Comparison of ENCODE assay signal across 8 cellular contexts in the genomic region with DNA sequence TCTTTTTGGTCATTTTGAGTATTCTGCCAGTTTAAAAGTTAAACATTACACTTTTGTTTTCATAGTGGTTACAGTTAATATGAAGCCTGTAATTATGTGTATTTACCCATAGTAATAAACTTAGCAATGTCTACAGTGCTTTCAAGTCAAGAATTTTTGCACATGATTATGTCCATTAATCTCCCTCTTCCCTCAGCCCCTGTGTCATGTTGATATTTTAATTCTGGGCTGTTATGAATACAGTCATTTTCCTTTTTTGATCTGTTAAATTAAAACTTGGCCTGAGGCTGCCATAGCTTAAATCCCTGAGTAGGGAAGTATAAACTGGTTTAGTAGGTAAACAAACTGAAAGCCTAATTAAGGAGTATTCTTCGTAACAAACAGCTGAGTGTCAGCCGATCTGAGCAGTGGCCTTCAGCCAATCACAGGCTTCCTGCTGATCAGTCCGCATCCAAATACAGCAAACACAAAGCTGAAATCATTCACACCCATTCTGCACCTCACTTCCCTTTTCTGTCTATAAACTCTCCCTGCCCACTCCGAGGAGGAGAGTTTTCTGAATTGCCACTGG. TPM values are rescaled to one million over a fixed set of nuclear protein-coding genes. Genes with fewer than 3 reads are reported as not detected.
DNase-seq lines count a peak whose midpoint lies in the region; ATAC-seq, FAIRE-seq and TF ChIP-seq lines count a peak whose summit lies in the region.
"Had no signal": no experiment of that assay in that cellular context is flagged by ENCODE, and none has a peak within 500 bp of the region (broad histone marks: within the 10 kb centered on the region; RNA-seq: fewer than 3 reads in every experiment).

No MANE protein-coding gene starts in this region.

- no peak for FAIRE-seq in pancreas (lab: Jason Lieb, UNC)

- TF ChIP-seq CTCF in choroid plexus epithelial cell (conservative IDR thresholded peaks at IDR 0.05; ENCODE audit: low read depth, low read length), result no peak
- no peak for TF ChIP-seq CTCF in pancreas (IDR thresholded peaks at IDR 0.05)

- H3K27me3 Mint-ChIP-seq in activated T-cell treated with anti-CD3 and anti-CD28 coated beads, Interleukin-2, amount 50 U/mL, for 24 hours, result peaks cover 3% of the 10 kb centered on the region

- H3K4me3 Mint-ChIP-seq in activated T-cell treated with anti-CD3 and anti-CD28 coated beads, Interleukin-2, amount 50 U/mL, for 24 hours, result no peak overlapping the region

- H3K9me3 ChIP-seq in pancreas, result no peaks in the 10 kb centered on the region

- H3K4me3 ChIP-seq in choroid plexus epithelial cell (ENCODE audit: low read depth, low read length) (no peak overlapping the region), pancreas (no peak overlapping the region)
- H3K4me3 ChIP-seq: tibial nerve had no signal

- intact Hi-C loops in pancreas (cut with DNase I), result no loop called here

- peak; percentile 98 for ATAC-seq in GM18907 (IDR thresholded peaks at IDR 0.05; ENCODE audit: unreplicated experiment)
- peak; percentile 99 for ATAC-seq in HG02678 (IDR thresholded peaks at IDR 0.05; ENCODE audit: unreplicated experiment)
- peak; percentile 80 to 91 (median 88) for ATAC-seq in pancreas

- H3K4me1 Mint-ChIP-seq in activated T-cell treated with anti-CD3 and anti-CD28 coated beads, Interleukin-2, amount 50 U/mL, for 24 hours (ENCODE audit: low read depth), result peaks cover 14% of the 10 kb centered on the region

- H3K9me3 Mint-ChIP-seq in activated T-cell treated with anti-CD3 and anti-CD28 coated beads, Interleukin-2, amount 50 U/mL, for 24 hours, result peaks cover 12% of the 10 kb centered on the region

- H3K27me3 ChIP-seq in pancreas, result no peaks in the 10 kb centered on the region
- H3K27me3 ChIP-seq: tibial nerve had no signal

- DNase-seq in NCI-H1105 (lab: John Stamatoyannopoulos, UW) (peak; percentile 96), choroid plexus epithelial cell (ENCODE audit: low read depth) (peak; percentile 55), pancreas (peak in 2 of 6 donors; percentile 15 to 26), NCI-H524 (lab: John Stamatoyannopoulos, UW) (no peak)
- no peak for DNase-seq in activated T-cell treated with anti-CD3 and anti-CD28 coated beads, Interleukin-2, amount 50 U/mL, for 24 hours

- H3K27ac Mint-ChIP-seq in activated T-cell treated with anti-CD3 and anti-CD28 coated beads, Interleukin-2, amount 50 U/mL, for 24 hours, result no peak overlapping the region

- peak overlapping the region in 2 of 4 donors; percentile 11 to 38 for H3K27ac ChIP-seq in pancreas
- H3K27ac ChIP-seq: tibial nerve had no signal

- WGBS in pancreas, 2 donors, result 21 to 24% methylated on average over 4 of the region's 4 CpGs

- H3K36me3 ChIP-seq in pancreas, result no peaks in the 10 kb centered on the region
- H3K36me3 ChIP-seq: tibial nerve had no signal

- no peaks in the 10 kb centered on the region for H3K36me3 Mint-ChIP-seq in activated T-cell treated with anti-CD3 and anti-CD28 coated beads, Interleukin-2, amount 50 U/mL, for 24 hours (ENCODE audit: low read depth)

- no peaks in the 10 kb centered on the region for H3K4me1 ChIP-seq in pancreas
- H3K4me1 ChIP-seq: tibial nerve had no signal

RNA-seq across cellular contexts. Expression of gene SFT2D1, which starts 9.5 kb away (rescaled TPM):
- total RNA-seq in pancreas, result 10 to 100 TPM; 14.5 to 31.8 (median 22.6) TPM
- 10 to 100 TPM; 29.5 to 38.9 TPM for polyA plus RNA-seq in pancreas

RNA-seq across cellular contexts. Expression of gene MPC1, which starts 30.9 kb away (rescaled TPM):
- 10 to 100 TPM; 17.0 to 33.0 (median 24.0) TPM for total RNA-seq in pancreas
- 10 to 100 TPM; 42.6 to 56.3 TPM for polyA plus RNA-seq in pancreas

RNA-seq across cellular contexts. Expression of gene PRR18, which starts 43.6 kb away (rescaled TPM):
- under 1 TPM; 0.06 to 0.61 (median 0.38) TPM for total RNA-seq in pancreas
- under 1 TPM; 0.23 to 0.40 TPM for polyA plus RNA-seq in pancreas

Comparison
In these comparisons a context has a peak if more than half of its experiments do, and no peak if none do; other contexts are left out.
1. DNase-seq: peak in NCI-H1105 (single experiment) and choroid plexus epithelial cell (single experiment); none in activated T-cell treated with anti-CD3 and anti-CD28 coated beads, Interleukin-2, amount 50 U/mL, for 24 hours (single experiment) and NCI-H524 (0 of 2).
2. Peak in every context shown above with its lines, with median percentiles within 50 percentile points of each other: ATAC-seq.